8 cellular contexts compared by ENCODE assay signal in genomic region chr22:39496131-39496838, GRCh38.
A peak's percentile ranks its signal among the peaks of the same experiment; 100 is the strongest.
DNase-seq lines count a peak whose midpoint lies in the region; ATAC-seq, FAIRE-seq and TF ChIP-seq lines count a peak whose summit lies in the region.

No MANE protein-coding gene starts in this region.

- peaks cover 6% of the 10 kb centered on the region for H3K36me3 Mint-ChIP-seq in effector memory CD8-positive, alpha-beta T cell (ENCODE audit: insufficient read depth)

- no peaks in the 10 kb centered on the region for H3K9me3 Mint-ChIP-seq in effector memory CD8-positive, alpha-beta T cell

- DNase-seq in GM13976 (ENCODE audit: low spot score), result no peak
- peak; percentile 88 for DNase-seq in NCI-H69 (lab: John Stamatoyannopoulos, UW)
- DNase-seq in activated CD4-positive, alpha-beta T cell treated with anti-CD3 and anti-CD28 coated beads, Interleukin-2, amount 50 U/mL, for 4 hours, result peak; percentile 55 to 60
- peak in 2 of 3 experiments; percentile 30 for DNase-seq in effector memory CD8-positive, alpha-beta T cell
- DNase-seq in middle frontal gyrus (ENCODE audit: extremely low spot score, low spot score), result peak; percentile 78
- DNase-seq in stimulated activated naive CD4-positive, alpha-beta T cell (lab: John Stamatoyannopoulos, UW), result peak; percentile 10 to 45 (median 30)

- H3K27ac Mint-ChIP-seq in effector memory CD8-positive, alpha-beta T cell, result no peak overlapping the region

- peaks cover 0 to 2% of the 10 kb centered on the region in 2 donors for H3K4me1 Mint-ChIP-seq in effector memory CD8-positive, alpha-beta T cell (ENCODE audit: low read depth in 2 of 2)

- peak; percentile 67 for ATAC-seq in effector memory CD8-positive, alpha-beta T cell (replicated peaks)
- no peak for ATAC-seq in GM19452 (IDR thresholded peaks at IDR 0.05; ENCODE audit: unreplicated experiment)

- in situ Hi-C loops in GM13976 (cut with MboI; ENCODE audit: low sequenced_read_pairs, unreplicated experiment), result no loop called here

- no peak overlapping the region for H3K4me3 Mint-ChIP-seq in effector memory CD8-positive, alpha-beta T cell

- H3K27me3 Mint-ChIP-seq in effector memory CD8-positive, alpha-beta T cell, result peaks cover 5 to 6% of the 10 kb centered on the region in 2 donors

- TF ChIP-seq CTCF in GM13976 (IDR thresholded peaks at IDR 0.05; ENCODE audit: borderline replicate concordance, control extremely low read depth, extremely low read depth, insufficient read depth, missing control alignments), result peak; percentile 70

- peak; percentile 64 for FAIRE-seq in A204.1 (lab: Jason Lieb, UNC)
